ENCODE assay signal across 19 cellular contexts in the genomic region with DNA sequence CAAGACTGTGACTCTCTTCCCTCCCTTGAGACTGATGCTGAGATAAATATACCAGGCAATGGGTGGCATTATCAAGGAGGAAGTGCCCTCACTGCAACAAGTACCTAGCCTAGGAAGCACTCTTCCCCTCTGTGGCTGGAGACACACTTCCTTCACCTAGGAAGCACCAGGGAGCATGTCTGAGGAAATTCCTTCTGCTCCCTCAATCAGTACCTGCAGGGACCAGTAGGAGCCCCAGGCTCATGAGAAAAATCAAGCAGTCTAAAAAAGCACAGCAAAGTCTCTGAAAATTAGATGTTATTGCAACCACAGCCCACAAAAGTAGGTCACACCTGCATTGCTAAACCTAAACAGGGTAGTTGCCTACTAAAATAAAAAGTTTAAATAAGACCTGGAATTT.
DNase-seq lines count a peak whose midpoint lies in the region; ATAC-seq and TF ChIP-seq lines count a peak whose summit lies in the region.
"Had no signal": no experiment of that assay in that cellular context is flagged by ENCODE, and none has a peak within 500 bp of the region (broad histone marks: within the 10 kb centered on the region; RNA-seq: fewer than 3 reads in every experiment).

No MANE protein-coding gene starts in this region.

- H3K36me3 Mint-ChIP-seq in activated T-cell treated with anti-CD3 and anti-CD28 coated beads, Interleukin-2, amount 50 U/mL, for 24 hours (ENCODE audit: low read depth): no peaks in the 10 kb centered on the region
- no peaks in the 10 kb centered on the region for H3K36me3 Mint-ChIP-seq in endothelial cell (ENCODE audit: low read depth, unreplicated experiment)
- no peaks in the 10 kb centered on the region for H3K36me3 Mint-ChIP-seq in stimulated activated effector memory CD8-positive, alpha-beta T cell treated with anti-CD3 and anti-CD28 coated beads, Interleukin-12 subunit alpha, Interleukin-12 subunit beta, amount 100 ng/mL, for 72 hours
- H3K36me3 Mint-ChIP-seq in activated T-helper 2 cell treated with anti-CD3 and anti-CD28 coated beads, Interferon-gamma antibody, Interleukin-2, Interleukin-4, amounts not matched to agents 10 μg/mL and 5 μg/mL and 100 μg/mL, durations not matched to agents 14 hours and 24 hours and 36 hours (ENCODE audit: low read depth): no peaks in the 10 kb centered on the region

- no peaks in the 10 kb centered on the region for H3K27me3 Mint-ChIP-seq in activated T-cell treated with anti-CD3 and anti-CD28 coated beads, Interleukin-2, amount 50 U/mL, for 24 hours
- peaks cover 4% of the 10 kb centered on the region for H3K27me3 Mint-ChIP-seq in endothelial cell (ENCODE audit: unreplicated experiment)
- no peaks in the 10 kb centered on the region for H3K27me3 Mint-ChIP-seq in activated T-helper 2 cell treated with anti-CD3 and anti-CD28 coated beads, Interferon-gamma antibody, Interleukin-2, Interleukin-4, amounts not matched to agents 10 μg/mL and 5 μg/mL and 100 μg/mL, durations not matched to agents 14 hours and 24 hours and 36 hours (ENCODE audit: low read depth)
- H3K27me3 Mint-ChIP-seq: activated CD8-positive, alpha-beta T cell treated with anti-CD3 and anti-CD28 coated beads for 36 hours had no signal

- intact Hi-C loops in activated T-helper 2 cell treated with anti-CD3 and anti-CD28 coated beads, Interferon-gamma antibody, Interleukin-2, Interleukin-4, amounts not matched to agents 10 μg/mL and 5 μg/mL and 100 μg/mL, durations not matched to agents 14 hours and 24 hours and 36 hours (cut with micrococcal nuclease): no loop called here

- no peaks in the 10 kb centered on the region for H3K79me2 ChIP-seq in MM.1S (ENCODE audit: low read length)

- H3K9me3 ChIP-seq in MM.1S (replicated peaks; ENCODE audit: insufficient read depth, low read length): no peaks in the 10 kb centered on the region
- H3K9me3 ChIP-seq: testis had no signal

- H3K4me1 ChIP-seq in MM.1S (ENCODE audit: low read length): no peaks in the 10 kb centered on the region
- H3K4me1 ChIP-seq: testis had no signal

- no peak for DNase-seq in activated T-cell treated with anti-CD3 and anti-CD28 coated beads, Interleukin-2, amount 50 U/mL, for 24 hours
- no peak for DNase-seq in activated T-cell treated with anti-CD3 and anti-CD28 coated beads, Interleukin-2, amount 50 U/mL, for 1 hour
- no peak for DNase-seq in MM.1S
- DNase-seq in endothelial cell (ENCODE audit: low spot score): no peak
- no peak for DNase-seq in stimulated activated effector memory CD8-positive, alpha-beta T cell treated with anti-CD3 and anti-CD28 coated beads, Interleukin-12 subunit alpha, Interleukin-12 subunit beta, amount 100 ng/mL, for 72 hours (ENCODE audit: low spot score in 2 of 2)
- no peak for DNase-seq in SW 1271 (lab: John Stamatoyannopoulos, UW)
- DNase-seq in activated T-helper 2 cell treated with anti-CD3 and anti-CD28 coated beads, Interferon-gamma antibody, Interleukin-2, Interleukin-4, amounts not matched to agents 10 μg/mL and 5 μg/mL and 100 μg/mL, durations not matched to agents 14 hours and 24 hours and 36 hours (ENCODE audit: low spot score): no peak
- DNase-seq in mesenteric fat pad (ENCODE audit: low spot score): no peak
- DNase-seq: activated CD8-positive, alpha-beta T cell treated with anti-CD3 and anti-CD28 coated beads for 36 hours; DMS79 treated with DMSO at 0.1 percent for 48 hours; NCI-H1694 treated with DMSO at 0.1 percent for 48 hours; NCI-H446; nephron progenitor cell; NK-92 treated with Interleukin-12 subunit alpha and Interleukin-12 subunit beta, amount 100 ng/mL, for 24 hours; RPMI8226 had no signal

- no peaks in the 10 kb centered on the region for H3F3A ChIP-seq in MM.1S (ENCODE audit: insufficient read depth, low read length)

- H3K9ac ChIP-seq in MM.1S (ENCODE audit: low read length): no peak overlapping the region

- H2AFZ ChIP-seq in MM.1S (ENCODE audit: low read length): no peak overlapping the region

- H4K20me1 ChIP-seq in MM.1S (ENCODE audit: insufficient read depth, low read length): no peaks in the 10 kb centered on the region

- TF ChIP-seq CTCF in MM.1S (IDR thresholded peaks at IDR 0.05; ENCODE audit: low read length) (peak; percentile 7; the same call in 1 of the 2 replicates), endothelial cell (IDR thresholded peaks at IDR 0.05; ENCODE audit: unreplicated experiment) (peak; percentile 36)

- H3K4me3 ChIP-seq in MM.1S (ENCODE audit: low read length): no peak overlapping the region
- H3K4me3 ChIP-seq: testis had no signal

- no peak overlapping the region for H3K27ac ChIP-seq in MM.1S (ENCODE audit: low read length)
- H3K27ac ChIP-seq: testis, VCaP had no signal

- no peaks in the 10 kb centered on the region for H3K27me3 ChIP-seq in MM.1S (replicated peaks; ENCODE audit: insufficient read depth, low read length)
- H3K27me3 ChIP-seq: testis had no signal

- no peak for ATAC-seq in stimulated activated effector memory CD8-positive, alpha-beta T cell treated with anti-CD3 and anti-CD28 coated beads, Interleukin-12 subunit alpha, Interleukin-12 subunit beta, amount 100 ng/mL, for 72 hours
- ATAC-seq: activated CD8-positive, alpha-beta T cell treated with anti-CD3 and anti-CD28 coated beads for 36 hours; SK-N-SH treated with all-trans-retinoic acid at 6 μM for 48 hours had no signal

- no peak overlapping the region for H3K4me2 ChIP-seq in MM.1S (ENCODE audit: low read depth, low read length)

- no peak overlapping the region for H3K4me3 Mint-ChIP-seq in activated T-cell treated with anti-CD3 and anti-CD28 coated beads, Interleukin-2, amount 50 U/mL, for 24 hours
- H3K4me3 Mint-ChIP-seq in endothelial cell (ENCODE audit: unreplicated experiment): no peak overlapping the region
- H3K4me3 Mint-ChIP-seq in stimulated activated effector memory CD8-positive, alpha-beta T cell treated with anti-CD3 and anti-CD28 coated beads, Interleukin-12 subunit alpha, Interleukin-12 subunit beta, amount 100 ng/mL, for 72 hours: peak overlapping the region; percentile 16
- no peak overlapping the region for H3K4me3 Mint-ChIP-seq in activated T-helper 2 cell treated with anti-CD3 and anti-CD28 coated beads, Interferon-gamma antibody, Interleukin-2, Interleukin-4, amounts not matched to agents 10 μg/mL and 5 μg/mL and 100 μg/mL, durations not matched to agents 14 hours and 24 hours and 36 hours (ENCODE audit: low read depth)
- H3K4me3 Mint-ChIP-seq: activated CD8-positive, alpha-beta T cell treated with anti-CD3 and anti-CD28 coated beads for 36 hours; memory B cell; nephron progenitor cell had no signal

- peaks cover 18% of the 10 kb centered on the region for H3K4me1 Mint-ChIP-seq in activated T-cell treated with anti-CD3 and anti-CD28 coated beads, Interleukin-2, amount 50 U/mL, for 24 hours (ENCODE audit: low read depth)
- peaks cover 26% of the 10 kb centered on the region for H3K4me1 Mint-ChIP-seq in endothelial cell (ENCODE audit: unreplicated experiment)
- peaks cover 23% of the 10 kb centered on the region for H3K4me1 Mint-ChIP-seq in stimulated activated effector memory CD8-positive, alpha-beta T cell treated with anti-CD3 and anti-CD28 coated beads, Interleukin-12 subunit alpha, Interleukin-12 subunit beta, amount 100 ng/mL, for 72 hours
- H3K4me1 Mint-ChIP-seq in activated T-helper 2 cell treated with anti-CD3 and anti-CD28 coated beads, Interferon-gamma antibody, Interleukin-2, Interleukin-4, amounts not matched to agents 10 μg/mL and 5 μg/mL and 100 μg/mL, durations not matched to agents 14 hours and 24 hours and 36 hours (ENCODE audit: low read depth): peaks cover 6% of the 10 kb centered on the region
- H3K4me1 Mint-ChIP-seq: memory B cell had no signal

- H3K27ac Mint-ChIP-seq in activated T-cell treated with anti-CD3 and anti-CD28 coated beads, Interleukin-2, amount 50 U/mL, for 24 hours: peak overlapping the region; percentile 44
- peak overlapping the region; percentile 80 for H3K27ac Mint-ChIP-seq in endothelial cell (ENCODE audit: unreplicated experiment)
- peak overlapping the region; percentile 35 for H3K27ac Mint-ChIP-seq in stimulated activated effector memory CD8-positive, alpha-beta T cell treated with anti-CD3 and anti-CD28 coated beads, Interleukin-12 subunit alpha, Interleukin-12 subunit beta, amount 100 ng/mL, for 72 hours
- H3K27ac Mint-ChIP-seq in activated T-helper 2 cell treated with anti-CD3 and anti-CD28 coated beads, Interferon-gamma antibody, Interleukin-2, Interleukin-4, amounts not matched to agents 10 μg/mL and 5 μg/mL and 100 μg/mL, durations not matched to agents 14 hours and 24 hours and 36 hours: no peak overlapping the region
- H3K27ac Mint-ChIP-seq: activated CD8-positive, alpha-beta T cell treated with anti-CD3 and anti-CD28 coated beads for 36 hours; memory B cell; nephron progenitor cell had no signal

- peaks cover 6% of the 10 kb centered on the region for H3K9me3 Mint-ChIP-seq in activated T-cell treated with anti-CD3 and anti-CD28 coated beads, Interleukin-2, amount 50 U/mL, for 24 hours
- no peaks in the 10 kb centered on the region for H3K9me3 Mint-ChIP-seq in endothelial cell (ENCODE audit: unreplicated experiment)
- H3K9me3 Mint-ChIP-seq in stimulated activated effector memory CD8-positive, alpha-beta T cell treated with anti-CD3 and anti-CD28 coated beads, Interleukin-12 subunit alpha, Interleukin-12 subunit beta, amount 100 ng/mL, for 72 hours: peaks cover 12% of the 10 kb centered on the region
- H3K9me3 Mint-ChIP-seq in activated T-helper 2 cell treated with anti-CD3 and anti-CD28 coated beads, Interferon-gamma antibody, Interleukin-2, Interleukin-4, amounts not matched to agents 10 μg/mL and 5 μg/mL and 100 μg/mL, durations not matched to agents 14 hours and 24 hours and 36 hours: peaks cover 31% of the 10 kb centered on the region

- no peaks in the 10 kb centered on the region for H3K9me2 ChIP-seq in MM.1S (replicated peaks; ENCODE audit: insufficient read depth, low read length)

- no peaks in the 10 kb centered on the region for H3K36me3 ChIP-seq in MM.1S (replicated peaks; ENCODE audit: insufficient read depth, low read length)
